Comparison of ENCODE assay signal across 32 cellular contexts in genomic region chr1:153478692-153479618, GRCh38. TPM values are rescaled to one million over a fixed set of nuclear protein-coding genes. Genes with fewer than 3 reads are reported as not detected.
DNase-seq lines count a peak whose midpoint lies in the region; ATAC-seq and TF ChIP-seq lines count a peak whose summit lies in the region.
"Had no signal": no experiment of that assay in that cellular context is flagged by ENCODE, and none has a peak within 500 bp of the region (broad histone marks: within the 10 kb centered on the region; RNA-seq: fewer than 3 reads in every experiment).

No MANE protein-coding gene starts in this region.

- no peaks in the 10 kb centered on the region for H3K4me1 Mint-ChIP-seq in activated CD8-positive, alpha-beta memory T cell treated with anti-CD3 and anti-CD28 coated beads, Interleukin-2, amount 10 ng/mL, durations not matched to agents 7 days and 5 days
- H3K4me1 Mint-ChIP-seq: CD8-positive, alpha-beta memory T cell had no signal

- TF ChIP-seq CTCF in cardiac muscle cell (IDR thresholded peaks at IDR 0.05; ENCODE audit: low read depth, low read length), result no peak
- no peak for TF ChIP-seq CTCF in right atrium auricular region (IDR thresholded peaks at IDR 0.05)
- TF ChIP-seq CTCF in WERI-Rb-1 (IDR thresholded peaks at IDR 0.05; ENCODE audit: low read depth, low read length), result no peak
- no peak for TF ChIP-seq CTCF in hepatocyte (IDR thresholded peaks at IDR 0.05; ENCODE audit: poor library complexity)
- no peak for TF ChIP-seq CTCF in uterus (IDR thresholded peaks at IDR 0.05)
- TF ChIP-seq CTCF in breast epithelium (IDR thresholded peaks at IDR 0.05), result no peak

- no peaks in the 10 kb centered on the region for H3K27me3 ChIP-seq in cardiac muscle cell
- no peaks in the 10 kb centered on the region for H3K27me3 ChIP-seq in right atrium auricular region
- no peaks in the 10 kb centered on the region for H3K27me3 ChIP-seq in WERI-Rb-1 (ENCODE audit: insufficient read depth, low read depth, severe bottlenecking)
- H3K27me3 ChIP-seq in hepatocyte, result peaks cover 2% of the 10 kb centered on the region
- no peaks in the 10 kb centered on the region for H3K27me3 ChIP-seq in uterus
- H3K27me3 ChIP-seq in breast epithelium, result no peaks in the 10 kb centered on the region
- H3K27me3 ChIP-seq: ovary, suprapubic skin had no signal

- H3K9me3 Mint-ChIP-seq in activated CD8-positive, alpha-beta memory T cell treated with anti-CD3 and anti-CD28 coated beads, Interleukin-2, amount 10 ng/mL, durations not matched to agents 7 days and 5 days (ENCODE audit: low read depth), result no peaks in the 10 kb centered on the region
- H3K9me3 Mint-ChIP-seq: activated CD4-positive, alpha-beta memory T cell treated with anti-CD3 and anti-CD28 coated beads for 36 hours had no signal

- H3K4me3 Mint-ChIP-seq in activated CD8-positive, alpha-beta memory T cell treated with anti-CD3 and anti-CD28 coated beads, Interleukin-2, amount 10 ng/mL, durations not matched to agents 7 days and 5 days, result no peak overlapping the region
- H3K4me3 Mint-ChIP-seq: activated CD4-positive, alpha-beta memory T cell treated with anti-CD3 and anti-CD28 coated beads for 36 hours; CD8-positive, alpha-beta memory T cell; nephron had no signal

- H3K27ac Mint-ChIP-seq in activated CD8-positive, alpha-beta memory T cell treated with anti-CD3 and anti-CD28 coated beads, Interleukin-2, amount 10 ng/mL, durations not matched to agents 7 days and 5 days, result no peak overlapping the region
- H3K27ac Mint-ChIP-seq: activated CD4-positive, alpha-beta memory T cell treated with anti-CD3 and anti-CD28 coated beads for 36 hours; nephron had no signal

- H3K9me2 ChIP-seq in hepatocyte (replicated peaks; ENCODE audit: insufficient read depth), result no peaks in the 10 kb centered on the region

- H3K27me3 Mint-ChIP-seq in activated CD8-positive, alpha-beta memory T cell treated with anti-CD3 and anti-CD28 coated beads, Interleukin-2, amount 10 ng/mL, durations not matched to agents 7 days and 5 days, result peaks cover 43% of the 10 kb centered on the region

- no peaks in the 10 kb centered on the region for H4K20me1 ChIP-seq in hepatocyte (ENCODE audit: insufficient read depth, poor library complexity, severe bottlenecking)

- H3K27ac ChIP-seq in cardiac muscle cell (peak overlapping the region; percentile 90), right atrium auricular region (no peak overlapping the region), WERI-Rb-1 (no peak overlapping the region), hepatocyte (peak overlapping the region; percentile 9), uterus (peak overlapping the region; percentile 39 to 72), breast epithelium (no peak overlapping the region)
- H3K27ac ChIP-seq: ovary, suprapubic skin had no signal

- no peak for TF ChIP-seq POLR2A in uterus (IDR thresholded peaks at IDR 0.05)
- no peak for TF ChIP-seq POLR2A in breast epithelium (IDR thresholded peaks at IDR 0.05)

- H3K36me3 ChIP-seq in cardiac muscle cell (no peaks in the 10 kb centered on the region), right atrium auricular region (no peaks in the 10 kb centered on the region), WERI-Rb-1 (no peaks in the 10 kb centered on the region), hepatocyte (replicated peaks; ENCODE audit: insufficient read depth, low read depth) (no peaks in the 10 kb centered on the region), uterus (no peaks in the 10 kb centered on the region), breast epithelium (no peaks in the 10 kb centered on the region)
- H3K36me3 ChIP-seq: ovary, suprapubic skin had no signal

- no peak for ATAC-seq in activated CD8-positive, alpha-beta memory T cell treated with anti-CD3 and anti-CD28 coated beads, Interleukin-2, amount 10 ng/mL, durations not matched to agents 7 days and 5 days
- no peak for ATAC-seq in GM18867 (IDR thresholded peaks at IDR 0.05; ENCODE audit: unreplicated experiment)

- DNase-seq in cardiac muscle cell (ENCODE audit: low read depth in 1 of 2, low spot score in 1 of 2) (no peak), right atrium auricular region (ENCODE audit: low spot score) (no peak), WERI-Rb-1 (peak; percentile 72), hepatocyte (ENCODE audit: low spot score) (no peak), uterus (no peak), breast epithelium (ENCODE audit: low spot score in 2 of 2) (no peak)
- no peak for DNase-seq in activated CD8-positive, alpha-beta memory T cell treated with anti-CD3 and anti-CD28 coated beads, Interleukin-2, amount 10 ng/mL, durations not matched to agents 7 days and 5 days
- DNase-seq: activated CD4-positive, alpha-beta memory T cell treated with anti-CD3 and anti-CD28 coated beads for 36 hours; activated CD4-positive, CD25-positive, alpha-beta regulatory T cell treated with anti-CD3 and anti-CD28 coated beads, Interleukin-2, amount 50 U/mL, for 72 hours; activated CD8-positive, alpha-beta memory T cell treated with anti-CD3 and anti-CD28 coated beads, Interleukin-2, amount 50 U/mL, for 4 hours; activated naive CD4-positive, alpha-beta T cell treated with Interleukin-2 at 50 U/mL for 16 hours; CD8-positive, alpha-beta memory T cell; cerebellar nuclear complex; DMS 273 treated with DMSO at 0.1 percent for 48 hours; hippocampal formation; IMR-90; NCI-H187; NCI-H2171 treated with DMSO at 0.1 percent for 48 hours; ovary; Right ventricle myocardium superior; small intestine; stimulated activated naive CD4-positive, alpha-beta T cell; T-helper 2 cell had no signal

- H3K4me1 ChIP-seq in cardiac muscle cell (ENCODE audit: low read depth) (peaks cover 16% of the 10 kb centered on the region), right atrium auricular region (no peaks in the 10 kb centered on the region), hepatocyte (ENCODE audit: insufficient read depth) (peaks cover 4% of the 10 kb centered on the region), uterus (peaks cover 6 to 7% of the 10 kb centered on the region in 2 donors), breast epithelium (no peaks in the 10 kb centered on the region)
- H3K4me1 ChIP-seq: suprapubic skin had no signal

- H3K4me3 ChIP-seq in cardiac muscle cell (no peak overlapping the region), right atrium auricular region (no peak overlapping the region), WERI-Rb-1 (ENCODE audit: low read depth, low read length) (no peak overlapping the region), hepatocyte (no peak overlapping the region), uterus (no peak overlapping the region), breast epithelium (no peak overlapping the region)
- H3K4me3 ChIP-seq: lung, ovary, suprapubic skin had no signal

- H3K9me3 ChIP-seq in cardiac muscle cell (ENCODE audit: low read depth), result no peaks in the 10 kb centered on the region
- no peaks in the 10 kb centered on the region for H3K9me3 ChIP-seq in right atrium auricular region
- H3K9me3 ChIP-seq in WERI-Rb-1 (ENCODE audit: severe bottlenecking), result no peaks in the 10 kb centered on the region
- no peaks in the 10 kb centered on the region for H3K9me3 ChIP-seq in hepatocyte (ENCODE audit: low read depth)
- H3K9me3 ChIP-seq in uterus, result no peaks in the 10 kb centered on the region
- no peaks in the 10 kb centered on the region for H3K9me3 ChIP-seq in breast epithelium
- H3K9me3 ChIP-seq: ovary, suprapubic skin had no signal

- H3K79me2 ChIP-seq in hepatocyte, result no peaks in the 10 kb centered on the region

- WGBS in hepatocyte (ENCODE audit: low lambda C conversion rate, missing lambda C conversion rate), result 49% methylated on average over 4 of the region's 4 CpGs

- H3K4me2 ChIP-seq in hepatocyte, result no peak overlapping the region

- no peaks in the 10 kb centered on the region for H3K36me3 Mint-ChIP-seq in activated CD8-positive, alpha-beta memory T cell treated with anti-CD3 and anti-CD28 coated beads, Interleukin-2, amount 10 ng/mL, durations not matched to agents 7 days and 5 days
- H3K36me3 Mint-ChIP-seq: activated CD4-positive, alpha-beta memory T cell treated with anti-CD3 and anti-CD28 coated beads for 36 hours had no signal

- intact Hi-C loops in uterus (cut with DNase I; ENCODE audit: low total_unique reads), result no loop called here
- intact Hi-C loops in breast epithelium (cut with DNase I; ENCODE audit: low total_unique reads), result no loop called here

- no peak overlapping the region for H2AFZ ChIP-seq in hepatocyte

- CTCF ChIA-PET in activated CD8-positive, alpha-beta memory T cell treated with anti-CD3 and anti-CD28 coated beads, Interleukin-2, amount 10 ng/mL, durations not matched to agents 7 days and 5 days (lab: Charles Lee), result interaction anchor here (1.1 to 1.7 kb wide), 3 partner anchors 13 to 127 kb away, joined by 5 to 6 read pairs (median 5); no protein-coding TSS in a partner anchor

RNA-seq across cellular contexts. Expression of gene S100A7, which starts 18.5 kb away (rescaled TPM):
- total RNA-seq in cardiac muscle cell, result not detected in 2 replicates
- not detected in 2 replicates for polyA plus RNA-seq in cardiac muscle cell
- total RNA-seq in right atrium auricular region, result not detected
- 0.60 TPM in 1 of 2 replicates, not detected in the other for total RNA-seq in hepatocyte
- polyA plus RNA-seq in hepatocyte, result 1.0 and 2.5 TPM in 2 replicates
- 1 to 10 TPM in 1 of 4 donors, not detected in 3; 3.5 TPM for total RNA-seq in uterus
- not detected for total RNA-seq in breast epithelium
- total RNA-seq in activated CD8-positive, alpha-beta memory T cell treated with anti-CD3 and anti-CD28 coated beads, Interleukin-2, amount 10 ng/mL, durations not matched to agents 7 days and 5 days, result not detected
- total RNA-seq: activated CD4-positive, alpha-beta memory T cell treated with anti-CD3 and anti-CD28 coated beads for 36 hours; CD8-positive, alpha-beta memory T cell; dermis microvascular lymphatic vessel endothelial cell; frontal cortex; H4; IMR-90; lung; renal cortical epithelial cell; Right ventricle myocardium superior had no signal
- polyA plus RNA-seq: BJ; CD8-positive, alpha-beta memory T cell; IMR-90; ovary; small intestine had no signal

RNA-seq across cellular contexts. Expression of gene S100A6, which starts 56.8 kb away (rescaled TPM):
- total RNA-seq in cardiac muscle cell, result 13.7 and 23.1 TPM in 2 replicates
- 40.7 and 54.7 TPM in 2 replicates for polyA plus RNA-seq in cardiac muscle cell
- total RNA-seq in right atrium auricular region, result 100 to 1,000 TPM; 156 to 324 TPM
- total RNA-seq in hepatocyte, result 140 and 173 TPM in 2 replicates
- polyA plus RNA-seq in hepatocyte, result 657 and 701 TPM in 2 replicates
- 100 to 1,000 TPM in 3 of 4 donors, 10 to 100 TPM in 1; 55.5 to 729 (median 448) TPM for total RNA-seq in uterus
- 100 to 1,000 TPM; 351 to 861 (median 423) TPM for total RNA-seq in breast epithelium
- total RNA-seq in activated CD8-positive, alpha-beta memory T cell treated with anti-CD3 and anti-CD28 coated beads, Interleukin-2, amount 10 ng/mL, durations not matched to agents 7 days and 5 days, result 100 to 1,000 TPM; 386 to 543 TPM

Comparison
In these comparisons a context has a peak if more than half of its experiments do, and no peak if none do; other contexts are left out.
1. H3K27ac ChIP-seq: peak in cardiac muscle cell (single experiment), hepatocyte (single experiment) and uterus (2 of 2); none in right atrium auricular region (0 of 2), WERI-Rb-1 (single experiment) and breast epithelium (0 of 2).